In the genomic region with DNA sequence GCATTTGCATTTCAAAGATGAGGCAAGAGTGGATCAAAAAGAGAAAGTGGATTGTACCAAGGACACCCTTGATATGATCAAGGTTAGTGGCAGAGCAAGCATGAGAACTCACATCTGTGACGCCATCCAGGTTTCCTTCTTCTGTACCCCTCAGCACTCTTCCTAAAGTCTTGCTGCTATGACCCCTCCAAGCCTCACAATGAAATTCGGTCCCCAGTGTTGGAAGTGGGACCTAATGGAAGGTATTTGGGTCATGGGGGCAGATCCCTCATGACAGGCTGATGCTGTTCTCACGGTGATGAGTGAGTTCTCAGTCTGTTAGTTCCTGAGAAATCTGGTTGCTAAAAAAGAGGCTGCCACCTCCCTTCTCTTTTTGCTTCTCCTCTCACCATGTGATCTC, we compare ENCODE assay signal across 27 cellular contexts.
"Had no signal": no experiment of that assay in that cellular context is flagged by ENCODE, and none has a peak within 500 bp of the region (broad histone marks: within the 10 kb centered on the region; RNA-seq: fewer than 3 reads in every experiment).

No MANE protein-coding gene starts in this region.

- H3K4me3 ChIP-seq: adrenal gland had no signal

- H3K27ac ChIP-seq: adrenal gland, WERI-Rb-1 had no signal

- DNase-seq: activated CD4-positive, alpha-beta memory T cell treated with anti-CD3 and anti-CD28 coated beads, Interleukin-2, amount 10 ng/mL, durations not matched to agents 7 days and 5 days; activated CD4-positive, alpha-beta T cell treated with anti-CD3 and anti-CD28 coated beads for 1 hour; activated CD4-positive, alpha-beta T cell treated with anti-CD3 and anti-CD28 coated beads for 36 hours; activated CD4-positive, alpha-beta T cell treated with anti-CD3 and anti-CD28 coated beads for 48 hours; activated CD4-positive, alpha-beta T cell treated with anti-CD3 and anti-CD28 coated beads, Interleukin-2, amount 10 ng/mL, durations not matched to agents 7 days and 5 days; activated CD4-positive, alpha-beta T cell treated with anti-CD3 and anti-CD28 coated beads, Interleukin-2, amount 50 U/mL, for 48 hours; activated CD4-positive, CD25-positive, alpha-beta regulatory T cell; activated CD8-positive, alpha-beta memory T cell treated with anti-CD3 and anti-CD28 coated beads, Interleukin-2, amount 50 U/mL, for 4 hours; activated CD8-positive, alpha-beta T cell treated with anti-CD3 and anti-CD28 coated beads, Interleukin-2, amount 10 ng/mL, durations not matched to agents 7 days and 5 days; activated effector memory CD4-positive, alpha-beta T cell treated with anti-CD3 and anti-CD28 coated beads, Interleukin-2, amount 50 U/mL, for 16 hours; activated gamma-delta T cell treated with Interleukin-2 at 50 U/mL for 16 hours; activated naive CD4-positive, alpha-beta T cell; activated naive CD4-positive, alpha-beta T cell treated with anti-CD3 and anti-CD28 coated beads for 36 hours; activated naive CD4-positive, alpha-beta T cell treated with anti-CD3 and anti-CD28 coated beads, Interleukin-2, amount 50 U/mL, for 16 hours; activated naive CD8-positive, alpha-beta T cell treated with anti-CD3 and anti-CD28 coated beads for 36 hours; activated T-cell treated with anti-CD3 and anti-CD28 coated beads for 4 hours; activated T-cell treated with anti-CD3 and anti-CD28 coated beads, Interleukin-2, amount 50 U/mL, for 1 hour; activated T-cell treated with anti-CD3 and anti-CD28 coated beads, Interleukin-2, amount 50 U/mL, for 4 hours; activated T-cell treated with anti-CD3 and anti-CD28 coated beads, Interleukin-2, amount 50 U/mL, for 72 hours; adrenal gland; amniotic stem cell; aorta; central memory CD4-positive, alpha-beta T cell; T-helper 1 cell; T-helper 2 cell; T-helper 9 cell; WERI-Rb-1 had no signal

- H3K9me3 ChIP-seq: adrenal gland had no signal

- H3K27me3 ChIP-seq: adrenal gland had no signal

- H3K36me3 ChIP-seq: adrenal gland, WERI-Rb-1 had no signal
